In genomic region chr12:47209014-47209413, GRCh38 we compare ENCODE assay signal across 19 cellular contexts.
A peak's percentile ranks its signal among the peaks of the same experiment; 100 is the strongest.
DNase-seq lines count a peak whose midpoint lies in the region; ATAC-seq, FAIRE-seq and TF ChIP-seq lines count a peak whose summit lies in the region.
"Had no signal": no experiment of that assay in that cellular context is flagged by ENCODE, and none has a peak within 500 bp of the region (broad histone marks: within the 10 kb centered on the region; RNA-seq: fewer than 3 reads in every experiment).

No MANE protein-coding gene starts in this region.

- BruUV-seq in OCI-LY7 (replicated peaks; lab: Mats Ljungman, UMichigan) = no TSS peak
- BruUV-seq in K562 (replicated peaks; lab: Mats Ljungman, UMichigan) = no TSS peak

- H3K27me3 ChIP-seq in K562 (ENCODE audit: control insufficient read depth in 2 of 2, insufficient read depth in 2 of 2, low read length in 2 of 2) (no peaks in the 10 kb centered on the region), tibial nerve (no peaks in the 10 kb centered on the region), esophagus muscularis mucosa (no peaks in the 10 kb centered on the region)
- H3K27me3 ChIP-seq: right atrium auricular region had no signal

- H3K27me3 Mint-ChIP-seq in activated naive CD4-positive, alpha-beta T cell treated with anti-CD3 and anti-CD28 coated beads, Interleukin-2, amount 10 ng/mL, durations not matched to agents 7 days and 5 days = no peaks in the 10 kb centered on the region
- no peaks in the 10 kb centered on the region for H3K27me3 Mint-ChIP-seq in stimulated activated memory B cell treated with anti-CD40 and anti-IgM and Interleukin-4, amounts not matched to agents 10 μg/mL and 1 μg/mL and 100 μg/mL, for 72 hours
- H3K27me3 Mint-ChIP-seq: brain; dendritic cell treated with granulocyte-macrophage colony-stimulating factor and Interleukin-4, amounts not matched to agents 40 ng/mL and 50 ng/mL, for 4 days had no signal

- H3K4me3 Mint-ChIP-seq in activated naive CD4-positive, alpha-beta T cell treated with anti-CD3 and anti-CD28 coated beads, Interleukin-2, amount 10 ng/mL, durations not matched to agents 7 days and 5 days = peak overlapping the region; percentile 81
- H3K4me3 Mint-ChIP-seq in stimulated activated memory B cell treated with anti-CD40 and anti-IgM and Interleukin-4, amounts not matched to agents 10 μg/mL and 1 μg/mL and 100 μg/mL, for 72 hours = peak overlapping the region; percentile 31
- H3K4me3 Mint-ChIP-seq: brain; dendritic cell treated with granulocyte-macrophage colony-stimulating factor and Interleukin-4, amounts not matched to agents 40 ng/mL and 50 ng/mL, for 4 days had no signal

- TF ChIP-seq RAD21 in K562 (CRISPR knock-in tag; conservative IDR thresholded peaks at IDR 0.05 in 1 of 2, IDR thresholded peaks at IDR 0.05 in 1 of 2) = no peak

- peak overlapping the region; percentile 62; the same call in 1 of the 2 replicates for H3K4me2 ChIP-seq in OCI-LY7 (ENCODE audit: low read length)
- no peak overlapping the region; the same call in 1 of the 2 replicates for H3K4me2 ChIP-seq in K562 (ENCODE audit: insufficient read depth, low read length)

- TF ChIP-seq CTCF in OCI-LY7 (conservative IDR thresholded peaks at IDR 0.05; ENCODE audit: low read length) (no peak), K562 (IDR thresholded peaks at IDR 0.05 in 2 of 3, conservative IDR thresholded peaks at IDR 0.05 in 1 of 3; ENCODE audit: insufficient read depth in 2 of 3, low read depth in 1 of 3, low read length in 3 of 3) (no peak), tibial nerve (IDR thresholded peaks at IDR 0.05) (no peak), esophagus muscularis mucosa (IDR thresholded peaks at IDR 0.05) (no peak)

- ATAC-seq in K562 (no peak), HG03159 (IDR thresholded peaks at IDR 0.05; ENCODE audit: unreplicated experiment) (no peak)
- no peak for ATAC-seq in stimulated activated memory B cell treated with anti-CD40 and anti-IgM and Interleukin-4, amounts not matched to agents 10 μg/mL and 1 μg/mL and 100 μg/mL, for 72 hours

- intact Hi-C loops in OCI-LY7 (cut with micrococcal nuclease; ENCODE audit: unreplicated experiment) = no loop called here
- intact Hi-C loops in K562 (cut with micrococcal nuclease) = no loop called here
- intact Hi-C loops in esophagus muscularis mucosa (cut with DNase I) = no loop called here

- no peaks in the 10 kb centered on the region for H3K9me2 ChIP-seq in OCI-LY7 (ENCODE audit: insufficient read depth, low read length)

- 98% methylated on average over 5 of the region's 6 CpGs for WGBS in K562 (ENCODE audit: insufficient coverage, low coverage, missing lambda C conversion rate)
- 90 to 93% methylated on average over 6 of the region's 6 CpGs for WGBS in tibial nerve, 2 donors
- 82% methylated on average over 6 of the region's 6 CpGs for WGBS in esophagus muscularis mucosa

- H3K27ac ChIP-seq in OCI-LY7 (ENCODE audit: low read depth, low read length, poor library complexity, severe bottlenecking) = no peak overlapping the region
- no peak overlapping the region; the same call in 2 of the 3 replicates for H3K27ac ChIP-seq in K562 (ENCODE audit: extremely low read depth, low read depth, low read length)
- peak overlapping the region in 1 of 4 donors; percentile 53 for H3K27ac ChIP-seq in tibial nerve
- H3K27ac ChIP-seq in esophagus muscularis mucosa (replicated peaks in 1 of 4) = no peak overlapping the region
- H3K27ac ChIP-seq: right atrium auricular region, thoracic aorta had no signal

- peaks cover 27% of the 10 kb centered on the region; the same call in 1 of the 2 replicates for H3K79me2 ChIP-seq in OCI-LY7 (ENCODE audit: insufficient read depth, low read depth, low read length)
- no peaks in the 10 kb centered on the region for H3K79me2 ChIP-seq in K562 (ENCODE audit: control insufficient read depth, insufficient read depth, low read length)

- TF ChIP-seq EP300 in K562 (IDR thresholded peaks at IDR 0.05; ENCODE audit: low read length) (no peak), tibial nerve (IDR thresholded peaks at IDR 0.05) (no peak), esophagus muscularis mucosa (IDR thresholded peaks at IDR 0.05) (no peak)

- peaks cover 85% of the 10 kb centered on the region for H3K36me3 Mint-ChIP-seq in activated naive CD4-positive, alpha-beta T cell treated with anti-CD3 and anti-CD28 coated beads, Interleukin-2, amount 10 ng/mL, durations not matched to agents 7 days and 5 days
- peaks cover 47% of the 10 kb centered on the region for H3K36me3 Mint-ChIP-seq in stimulated activated memory B cell treated with anti-CD40 and anti-IgM and Interleukin-4, amounts not matched to agents 10 μg/mL and 1 μg/mL and 100 μg/mL, for 72 hours
- H3K36me3 Mint-ChIP-seq: brain had no signal

- H3K9me1 ChIP-seq in K562 (ENCODE audit: control insufficient read depth, insufficient read depth, low read length) = peaks cover 3% of the 10 kb centered on the region

- FAIRE-seq in K562 (lab: Jason Lieb, UNC) = no peak
- FAIRE-seq: islet of Langerhans had no signal

- H3K36me3 ChIP-seq in OCI-LY7 (ENCODE audit: insufficient read depth, low read length) (peaks cover 61% of the 10 kb centered on the region), K562 (ENCODE audit: control insufficient read depth, insufficient read depth, low read length) (no peaks in the 10 kb centered on the region), tibial nerve (no peaks in the 10 kb centered on the region), esophagus muscularis mucosa (no peaks in the 10 kb centered on the region)
- H3K36me3 ChIP-seq: right atrium auricular region, thoracic aorta had no signal

- H3K9me3 ChIP-seq in OCI-LY7 (ENCODE audit: low read length) (no peaks in the 10 kb centered on the region; the same call in 1 of the 2 replicates), K562 (replicated peaks; ENCODE audit: control insufficient read depth, insufficient read depth, low read depth, low read length) (no peaks in the 10 kb centered on the region; the same call in 1 of the 2 replicates), tibial nerve (no peaks in the 10 kb centered on the region), esophagus muscularis mucosa (peaks cover 0 to 5% (median 0%) of the 10 kb centered on the region in 4 donors)
- H3K9me3 ChIP-seq: right atrium auricular region, thoracic aorta had no signal

- H2AFZ ChIP-seq in OCI-LY7 (ENCODE audit: low read length) (no peak overlapping the region), K562 (ENCODE audit: low read depth, low read length) (peak overlapping the region; percentile 78; the same call in 1 of the 2 replicates)

- POLR2A ChIA-PET in OCI-LY7 (lab: Charles Lee) = no interaction called here
- POLR2A ChIA-PET in K562 (lab: Yijun Ruan, JAX) = no interaction called here

- DNase-seq in activated naive CD4-positive, alpha-beta T cell treated with anti-CD3 and anti-CD28 coated beads, Interleukin-2, amount 10 ng/mL, durations not matched to agents 7 days and 5 days = no peak
- DNase-seq in activated naive CD4-positive, alpha-beta T cell treated with Interleukin-2 at 50 U/mL for 16 hours = no peak
- no peak for DNase-seq in OCI-LY7 (ENCODE audit: low spot score)
- no peak for DNase-seq in K562 (ENCODE audit: extremely low read depth in 1 of 4, low spot score in 3 of 4)
- DNase-seq in tibial nerve (ENCODE audit: low spot score in 2 of 2) = no peak
- no peak for DNase-seq in esophagus muscularis mucosa (ENCODE audit: extremely low spot score)
- DNase-seq: activated effector memory CD4-positive, alpha-beta T cell treated with Interleukin-2 at 50 U/mL for 16 hours; mesenchymal stem cell; NCI-H1417 treated with DMSO at 0.1 percent for 48 hours; NCI-H226; SHP77 treated with DMSO at 0.1 percent for 48 hours; T-helper 9 cell had no signal

- CTCF ChIA-PET in activated naive CD4-positive, alpha-beta T cell treated with anti-CD3 and anti-CD28 coated beads, Interleukin-2, amount 10 ng/mL, durations not matched to agents 7 days and 5 days (lab: Charles Lee) = interaction anchor here (1.4 kb wide), 1 partner anchor 188 kb away, joined by 5 read pairs; no protein-coding TSS in a partner anchor
- CTCF ChIA-PET in OCI-LY7 (lab: Charles Lee; ENCODE audit: unreplicated experiment) (no interaction called here), K562 (lab: Yijun Ruan, JAX; ENCODE audit: low intra/inter-chr PET ratio) (no interaction called here)

- in situ Hi-C loops in K562 (cut with MboI) = no loop called here

- H4K20me1 ChIP-seq in OCI-LY7 (ENCODE audit: insufficient read depth, low read length) (no peaks in the 10 kb centered on the region; the same call in 1 of the 2 replicates), K562 (replicated peaks; ENCODE audit: control insufficient read depth, insufficient read depth, low read length) (no peaks in the 10 kb centered on the region)

- H3K4me3 ChIP-seq in OCI-LY7 (ENCODE audit: low read depth, low read length, poor library complexity, severe bottlenecking) (no peak overlapping the region), K562 (no peak overlapping the region), tibial nerve (no peak overlapping the region), esophagus muscularis mucosa (no peak overlapping the region)
- H3K4me3 ChIP-seq: right atrium auricular region, thoracic aorta had no signal

- H3K9ac ChIP-seq in K562 (ENCODE audit: insufficient read depth in 1 of 2, low read depth in 2 of 2, low read length in 2 of 2) = no peak overlapping the region; a peak in 2 of 4 replicates

- no peaks in the 10 kb centered on the region for H3K9me3 Mint-ChIP-seq in activated naive CD4-positive, alpha-beta T cell treated with anti-CD3 and anti-CD28 coated beads, Interleukin-2, amount 10 ng/mL, durations not matched to agents 7 days and 5 days
- no peaks in the 10 kb centered on the region for H3K9me3 Mint-ChIP-seq in stimulated activated memory B cell treated with anti-CD40 and anti-IgM and Interleukin-4, amounts not matched to agents 10 μg/mL and 1 μg/mL and 100 μg/mL, for 72 hours
- H3K9me3 Mint-ChIP-seq: dendritic cell treated with granulocyte-macrophage colony-stimulating factor and Interleukin-4, amounts not matched to agents 40 ng/mL and 50 ng/mL, for 4 days had no signal

- peak overlapping the region; percentile 79 for H3K27ac Mint-ChIP-seq in activated naive CD4-positive, alpha-beta T cell treated with anti-CD3 and anti-CD28 coated beads, Interleukin-2, amount 10 ng/mL, durations not matched to agents 7 days and 5 days
- H3K27ac Mint-ChIP-seq in stimulated activated memory B cell treated with anti-CD40 and anti-IgM and Interleukin-4, amounts not matched to agents 10 μg/mL and 1 μg/mL and 100 μg/mL, for 72 hours = peak overlapping the region; percentile 80
- H3K27ac Mint-ChIP-seq: brain had no signal

- TF ChIP-seq POLR2A in K562 (conservative IDR thresholded peaks at IDR 0.05) (no peak), tibial nerve (IDR thresholded peaks at IDR 0.05) (no peak), esophagus muscularis mucosa (IDR thresholded peaks at IDR 0.05; ENCODE audit: low read depth) (no peak)

- H3K4me1 ChIP-seq in OCI-LY7 (ENCODE audit: insufficient read depth, low read length, poor library complexity, severe bottlenecking) = peaks cover 49% of the 10 kb centered on the region
- H3K4me1 ChIP-seq in K562 (replicated peaks in 1 of 2; ENCODE audit: control insufficient read depth in 2 of 2, insufficient read depth in 2 of 2, low read length in 2 of 2) = peaks cover 8 to 46% of the 10 kb centered on the region in 2 experiments
- H3K4me1 ChIP-seq in tibial nerve = peaks cover 0 to 19% (median 6%) of the 10 kb centered on the region in 4 donors
- H3K4me1 ChIP-seq in esophagus muscularis mucosa = no peaks in the 10 kb centered on the region
- H3K4me1 ChIP-seq: right atrium auricular region had no signal

- peaks cover 70% of the 10 kb centered on the region for H3K4me1 Mint-ChIP-seq in activated naive CD4-positive, alpha-beta T cell treated with anti-CD3 and anti-CD28 coated beads, Interleukin-2, amount 10 ng/mL, durations not matched to agents 7 days and 5 days
- H3K4me1 Mint-ChIP-seq in stimulated activated memory B cell treated with anti-CD40 and anti-IgM and Interleukin-4, amounts not matched to agents 10 μg/mL and 1 μg/mL and 100 μg/mL, for 72 hours = peaks cover 84% of the 10 kb centered on the region
- H3K4me1 Mint-ChIP-seq: brain had no signal
